ENCODE assay signal across 8 cellular contexts in genomic region chr21:32940079-32941014, GRCh38.
DNase-seq lines count a peak whose midpoint lies in the region; ATAC-seq and TF ChIP-seq lines count a peak whose summit lies in the region.

No MANE protein-coding gene starts in this region.

- peak overlapping the region; percentile 92 for H2AFZ ChIP-seq in HCT116 (ENCODE audit: low read depth, low read length, poor library complexity, severe bottlenecking)

- H3K27ac ChIP-seq in HCT116 (ENCODE audit: low read depth, low read length) (no peak overlapping the region), heart left ventricle (no peak overlapping the region), gastrocnemius medialis (no peak overlapping the region)

- peaks cover 4% of the 10 kb centered on the region for H3K4me1 Mint-ChIP-seq in activated naive CD4-positive, alpha-beta T cell treated with anti-CD3 and anti-CD28 coated beads, Interleukin-2, amount 10 ng/mL, durations not matched to agents 7 days and 5 days

- TF ChIP-seq POLR2A in HCT116 (IDR thresholded peaks at IDR 0.05; ENCODE audit: borderline replicate concordance, extremely low read depth, insufficient read depth, insufficient read length) (no peak), heart left ventricle (IDR thresholded peaks at IDR 0.05) (no peak), gastrocnemius medialis (IDR thresholded peaks at IDR 0.05) (no peak)

- no peak overlapping the region for H3K4me3 ChIP-seq in HCT116 (replicated peaks in 1 of 2; ENCODE audit: low read depth in 1 of 2, low read length in 2 of 2)
- H3K4me3 ChIP-seq in heart left ventricle: no peak overlapping the region
- no peak overlapping the region for H3K4me3 ChIP-seq in gastrocnemius medialis

- H3K4me1 ChIP-seq in HCT116 (ENCODE audit: control insufficient read depth in 1 of 2, insufficient read depth in 2 of 2, low read length in 2 of 2): 0 out of 4 replicates have a peak, but pooled peaks cover 0 to 6% of the 10 kb centered on the region in 2 experiments
- no peaks in the 10 kb centered on the region for H3K4me1 ChIP-seq in heart left ventricle
- H3K4me1 ChIP-seq in gastrocnemius medialis: no peaks in the 10 kb centered on the region

- POLR2A ChIA-PET in HCT116 (lab: Charles Lee): interaction anchor here (0.6 kb wide), 1 partner anchor 77 kb away, joined by 5 read pairs; no protein-coding TSS in a partner anchor

- TF ChIP-seq RAD21 in HCT116 (IDR thresholded peaks at IDR 0.05; ENCODE audit: low read depth): peak; percentile 63

- H3K27me3 Mint-ChIP-seq in activated naive CD4-positive, alpha-beta T cell treated with anti-CD3 and anti-CD28 coated beads, Interleukin-2, amount 10 ng/mL, durations not matched to agents 7 days and 5 days: peaks cover 17% of the 10 kb centered on the region

- peak; percentile 41 for DNase-seq in COLO668 (lab: John Stamatoyannopoulos, UW; ENCODE audit: unreplicated experiment)
- peak; percentile 40 for DNase-seq in HCT116 (ENCODE audit: low read depth, low spot score)
- peak; percentile 35 for DNase-seq in NOMO-1 treated with DMSO at 0.1 percent for 48 hours (lab: John Stamatoyannopoulos, UW; ENCODE audit: unreplicated experiment)
- DNase-seq in activated naive CD4-positive, alpha-beta T cell treated with anti-CD3 and anti-CD28 coated beads, Interleukin-2, amount 10 ng/mL, durations not matched to agents 7 days and 5 days: peak; percentile 54
- DNase-seq in heart left ventricle: peak in 3 of 5 donors; percentile 27 to 35 (median 32)
- no peak for DNase-seq in gastrocnemius medialis

- H3K36me3 ChIP-seq in HCT116 (ENCODE audit: control insufficient read depth in 1 of 2, insufficient read depth in 2 of 2, low read length in 2 of 2): no peaks in the 10 kb centered on the region
- H3K36me3 ChIP-seq in heart left ventricle: no peaks in the 10 kb centered on the region
- no peaks in the 10 kb centered on the region for H3K36me3 ChIP-seq in gastrocnemius medialis

- no peaks in the 10 kb centered on the region for H3K79me2 ChIP-seq in HCT116 (ENCODE audit: insufficient read depth, low read length)

- 54 to 56% (median 55%) methylated on average over 23 of the region's 23 CpGs for WGBS in heart left ventricle, 4 donors

- CTCF ChIA-PET in HCT116 (lab: Charles Lee): interaction anchor here (0.9 to 2.7 kb wide), 19 partner anchors 9 to 665 kb away, joined by 3 to 45 read pairs (median 6); no protein-coding TSS in a partner anchor
- CTCF ChIA-PET in activated naive CD4-positive, alpha-beta T cell treated with anti-CD3 and anti-CD28 coated beads, Interleukin-2, amount 10 ng/mL, durations not matched to agents 7 days and 5 days (lab: Charles Lee): interaction anchor here (0.6 to 3.0 kb wide), 27 partner anchors 9 to 504 kb away, joined by 3 to 28 read pairs (median 4); partner anchors contain the start of gene OLIG2

- no peak overlapping the region for H3K4me3 Mint-ChIP-seq in activated naive CD4-positive, alpha-beta T cell treated with anti-CD3 and anti-CD28 coated beads, Interleukin-2, amount 10 ng/mL, durations not matched to agents 7 days and 5 days

- H3K9me2 ChIP-seq in HCT116 (ENCODE audit: insufficient read depth): no peaks in the 10 kb centered on the region

- no peaks in the 10 kb centered on the region for H3K36me3 Mint-ChIP-seq in activated naive CD4-positive, alpha-beta T cell treated with anti-CD3 and anti-CD28 coated beads, Interleukin-2, amount 10 ng/mL, durations not matched to agents 7 days and 5 days

- H3K9me3 Mint-ChIP-seq in activated naive CD4-positive, alpha-beta T cell treated with anti-CD3 and anti-CD28 coated beads, Interleukin-2, amount 10 ng/mL, durations not matched to agents 7 days and 5 days: no peaks in the 10 kb centered on the region

- intact Hi-C loops in HCT116 (cut with micrococcal nuclease): loop anchor here (1.0 to 10.0 kb wide), 4 partner anchors 187 to 504 kb away; no protein-coding TSS in a partner anchor
- intact Hi-C loops in heart left ventricle (cut with DNase I): loop anchor here (1.0 to 10.0 kb wide), 12 partner anchors 184 to 504 kb away; no protein-coding TSS in a partner anchor
- intact Hi-C loops in gastrocnemius medialis (cut with DNase I; ENCODE audit: low total_unique reads): loop anchor here (1.0 kb wide), 2 partner anchors 187 to 256 kb away; no protein-coding TSS in a partner anchor

- H3K9me3 ChIP-seq in HCT116 (ENCODE audit: control insufficient read depth in 1 of 2, insufficient read depth in 1 of 2, low read depth in 1 of 2, low read length in 2 of 2) (no peaks in the 10 kb centered on the region), heart left ventricle (no peaks in the 10 kb centered on the region), gastrocnemius medialis (no peaks in the 10 kb centered on the region)

- TF ChIP-seq CTCF in HCT116 (IDR thresholded peaks at IDR 0.05 in 2 of 3, conservative IDR thresholded peaks at IDR 0.05 in 1 of 3; ENCODE audit: borderline replicate concordance in 1 of 3, insufficient read depth in 1 of 3, low read depth in 2 of 3, low read length in 2 of 3) (peak; percentile 66 to 92 (median 90); a peak in 5 of 6 replicates), heart left ventricle (IDR thresholded peaks at IDR 0.05) (peak; percentile 64 to 84 (median 76)), gastrocnemius medialis (IDR thresholded peaks at IDR 0.05 in 4 of 5, conservative IDR thresholded peaks at IDR 0.05 in 1 of 5) (peak; percentile 34 to 77 (median 59))

- ATAC-seq in HCT116: peak; percentile 93
- peak in 1 of 4 donors; percentile 70 for ATAC-seq in heart left ventricle
- peak in 1 of 2 donors; percentile 33 for ATAC-seq in gastrocnemius medialis
- no peak for ATAC-seq in GM19023 (IDR thresholded peaks at IDR 0.05; ENCODE audit: unreplicated experiment)
- ATAC-seq in HG02763 (IDR thresholded peaks at IDR 0.05; ENCODE audit: unreplicated experiment): no peak

- H3K27me3 ChIP-seq in HCT116 (ENCODE audit: insufficient read depth, low read length) (peaks cover 12% of the 10 kb centered on the region; the same call in 1 of the 2 replicates), heart left ventricle (peaks cover 0 to 3% (median 0%) of the 10 kb centered on the region in 9 donors), gastrocnemius medialis (peaks cover 0 to 2% (median 0%) of the 10 kb centered on the region in 3 donors)

- BruUV-seq in HCT116 (replicated peaks; lab: Mats Ljungman, UMichigan): no TSS peak

- in situ Hi-C loops in gastrocnemius medialis (cut with MboI; ENCODE audit: low sequenced_read_pairs in 4 of 4): loop anchor here in 2 of 4 donors (5.0 to 25.0 kb wide), 4 partner anchors 184 to 497 kb away; no protein-coding TSS in a partner anchor

- no peak overlapping the region for H3K27ac Mint-ChIP-seq in activated naive CD4-positive, alpha-beta T cell treated with anti-CD3 and anti-CD28 coated beads, Interleukin-2, amount 10 ng/mL, durations not matched to agents 7 days and 5 days

- peak overlapping the region; percentile 23 for H3K4me2 ChIP-seq in HCT116 (ENCODE audit: low read length)

- H3K9ac ChIP-seq in HCT116 (ENCODE audit: low read length): no peak overlapping the region

- RAD21 ChIA-PET in HCT116 (lab: Charles Lee; ENCODE audit: low non-redundant PET in 1 of 2, low total read pairs in 2 of 2, uncharacterized antibody in 2 of 2, unreplicated experiment in 2 of 2): interaction anchor here (0.9 to 1.4 kb wide), 3 partner anchors 187 to 257 kb away, joined by 4 to 6 read pairs (median 5); no protein-coding TSS in a partner anchor

- no peaks in the 10 kb centered on the region for H4K20me1 ChIP-seq in HCT116 (ENCODE audit: insufficient read depth)

TF ChIP-seq in HCT116, 20 proteins besides CTCF, POLR2A, EP300 and RAD21:
- no peak for TF ChIP-seq ZFX (IDR thresholded peaks at IDR 0.05)

Comparison
In these comparisons a context has a peak if more than half of its experiments do, and no peak if none do; other contexts are left out.
1. DNase-seq: peak in COLO668 (single experiment), HCT116 (single experiment), NOMO-1 treated with DMSO at 0.1 percent for 48 hours (single experiment), activated naive CD4-positive, alpha-beta T cell treated with anti-CD3 and anti-CD28 coated beads, Interleukin-2, amount 10 ng/mL, durations not matched to agents 7 days and 5 days (single experiment) and heart left ventricle (3 of 5); none in gastrocnemius medialis (0 of 2).
2. Peak in every context shown above with its lines, with median percentiles within 50 percentile points of each other: CTCF ChIP-seq.